In the genomic region with DNA sequence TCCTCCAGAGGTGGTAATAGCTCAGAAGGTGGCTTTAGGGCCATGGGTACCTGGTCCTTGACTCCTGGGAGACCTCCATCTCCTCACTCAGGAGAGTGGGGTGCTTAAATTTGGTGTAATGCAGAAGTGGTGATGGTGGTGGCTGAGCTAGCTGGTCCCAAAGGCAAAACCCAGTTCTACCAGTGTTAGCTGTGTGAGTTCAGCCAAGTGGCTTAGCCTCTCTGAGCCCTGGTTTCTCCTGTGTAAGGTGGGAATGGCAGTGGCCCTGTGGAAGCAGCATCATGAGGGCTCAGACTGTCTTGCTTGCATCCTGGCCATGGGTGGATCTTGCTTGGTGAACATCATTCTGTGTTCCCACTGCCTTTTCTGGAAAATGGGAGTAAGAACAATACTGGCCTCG, we compare ENCODE assay signal across 15 cellular contexts. TPM values are rescaled to one million over a fixed set of nuclear protein-coding genes. Genes with fewer than 3 reads are reported as not detected.
DNase-seq lines count a peak whose midpoint lies in the region; ATAC-seq and TF ChIP-seq lines count a peak whose summit lies in the region.
"Had no signal": no experiment of that assay in that cellular context is flagged by ENCODE, and none has a peak within 500 bp of the region (broad histone marks: within the 10 kb centered on the region; RNA-seq: fewer than 3 reads in every experiment).

No MANE protein-coding gene starts in this region.

- no peaks in the 10 kb centered on the region for H3K9me3 Mint-ChIP-seq in endothelial cell (ENCODE audit: unreplicated experiment)
- no peaks in the 10 kb centered on the region for H3K9me3 Mint-ChIP-seq in type B pancreatic cell
- H3K9me3 Mint-ChIP-seq: activated T-cell treated with anti-CD3 and anti-CD28 coated beads, Interleukin-2, amount 50 U/mL, for 4 hours had no signal

- H3K27me3 ChIP-seq in heart right ventricle (no peaks in the 10 kb centered on the region), osteoblast (ENCODE audit: insufficient read depth, low read length) (no peaks in the 10 kb centered on the region)

- peak overlapping the region; percentile 61 for H3K4me2 ChIP-seq in osteoblast (ENCODE audit: insufficient read depth, low read length)

- TF ChIP-seq CTCF in heart right ventricle (IDR thresholded peaks at IDR 0.05) (no peak), endothelial cell (IDR thresholded peaks at IDR 0.05; ENCODE audit: unreplicated experiment) (no peak), osteoblast (IDR thresholded peaks at IDR 0.05; ENCODE audit: extremely low read depth, low read depth, low read length) (no peak), type B pancreatic cell (conservative IDR thresholded peaks at IDR 0.05) (no peak), foreskin fibroblast (IDR thresholded peaks at IDR 0.05; ENCODE audit: low read depth, low read length) (no peak)

- H3K27ac ChIP-seq in heart right ventricle (peak overlapping the region; percentile 43 to 91 (median 84)), osteoblast (ENCODE audit: low read depth, low read length) (peak overlapping the region; percentile 64)

- WGBS in heart right ventricle, 2 donors = 50 to 59% methylated on average over 1 of the region's 1 CpG

- no peak for ATAC-seq in heart right ventricle
- ATAC-seq in Right ventricle myocardium superior (ENCODE audit: poor library complexity) = no peak
- ATAC-seq in GM18861 (IDR thresholded peaks at IDR 0.05; ENCODE audit: unreplicated experiment) = no peak
- ATAC-seq: activated CD4-positive, alpha-beta T cell treated with anti-CD3 and anti-CD28 coated beads for 36 hours; mucosa of descending colon had no signal

- H3K27me3 Mint-ChIP-seq in endothelial cell (ENCODE audit: unreplicated experiment) = peaks cover 4% of the 10 kb centered on the region
- no peaks in the 10 kb centered on the region for H3K27me3 Mint-ChIP-seq in type B pancreatic cell
- H3K27me3 Mint-ChIP-seq: activated CD4-positive, alpha-beta T cell treated with anti-CD3 and anti-CD28 coated beads for 36 hours had no signal

- H2AFZ ChIP-seq in osteoblast (ENCODE audit: low read length) = no peak overlapping the region

- H3K4me1 Mint-ChIP-seq in endothelial cell (ENCODE audit: unreplicated experiment) (peaks cover 41% of the 10 kb centered on the region), type B pancreatic cell (ENCODE audit: unreplicated experiment) (peaks cover 48% of the 10 kb centered on the region)
- H3K4me1 Mint-ChIP-seq: activated CD4-positive, alpha-beta T cell treated with anti-CD3 and anti-CD28 coated beads for 36 hours had no signal

- H3K4me3 ChIP-seq in heart right ventricle (no peak overlapping the region), osteoblast (ENCODE audit: insufficient read depth, low read length) (peak overlapping the region; percentile 26), foreskin fibroblast (ENCODE audit: low read depth in 1 of 2, low read length in 2 of 2) (peak overlapping the region in 1 of 2 donors; percentile 17)
- H3K4me3 ChIP-seq: mucosa of descending colon had no signal

- peaks cover 12% of the 10 kb centered on the region for H3K36me3 Mint-ChIP-seq in endothelial cell (ENCODE audit: low read depth, unreplicated experiment)
- peaks cover 16% of the 10 kb centered on the region for H3K36me3 Mint-ChIP-seq in type B pancreatic cell

- peaks cover 17% of the 10 kb centered on the region for H3K79me2 ChIP-seq in osteoblast (ENCODE audit: insufficient read depth, low read length)

- H3K4me1 ChIP-seq in heart right ventricle = peaks cover 48 to 100% (median 89%) of the 10 kb centered on the region in 9 donors
- H3K4me1 ChIP-seq in osteoblast (ENCODE audit: insufficient read depth, low read length) = peaks cover 51% of the 10 kb centered on the region

- DNase-seq in heart right ventricle (no peak), Right ventricle myocardium superior (no peak), endothelial cell (ENCODE audit: low spot score) (no peak), osteoblast (ENCODE audit: insufficient read length, low spot score, missing footprints) (no peak), type B pancreatic cell (ENCODE audit: extremely low spot score, unreplicated experiment) (no peak), foreskin fibroblast (no peak), NCI-H2107 (lab: John Stamatoyannopoulos, UW) (no peak)
- DNase-seq: activated CD4-positive, alpha-beta T cell treated with anti-CD3 and anti-CD28 coated beads for 36 hours; activated T-cell treated with anti-CD3 and anti-CD28 coated beads, Interleukin-2, amount 50 U/mL, for 4 hours; T-helper 1 cell had no signal

- H3K27ac Mint-ChIP-seq in endothelial cell (ENCODE audit: unreplicated experiment) (no peak overlapping the region), type B pancreatic cell (peak overlapping the region; percentile 39)
- H3K27ac Mint-ChIP-seq: activated CD4-positive, alpha-beta T cell treated with anti-CD3 and anti-CD28 coated beads for 36 hours had no signal

- H3K9me3 ChIP-seq in heart right ventricle = no peaks in the 10 kb centered on the region
- H3K9me3 ChIP-seq in osteoblast (ENCODE audit: low read depth, low read length) = no peaks in the 10 kb centered on the region
- H3K9me3 ChIP-seq: mucosa of descending colon had no signal

- intact Hi-C loops in heart right ventricle (cut with DNase I) (no loop called here), Right ventricle myocardium superior (cut with DNase I) (no loop called here)

- H3K4me3 Mint-ChIP-seq in endothelial cell (ENCODE audit: unreplicated experiment) (peak overlapping the region; percentile 68), type B pancreatic cell (no peak overlapping the region)
- H3K4me3 Mint-ChIP-seq: activated CD4-positive, alpha-beta T cell treated with anti-CD3 and anti-CD28 coated beads for 36 hours; activated T-cell treated with anti-CD3 and anti-CD28 coated beads, Interleukin-2, amount 50 U/mL, for 4 hours had no signal

- H4K20me1 ChIP-seq in osteoblast (ENCODE audit: insufficient read depth, low read length) = no peaks in the 10 kb centered on the region

- no peaks in the 10 kb centered on the region for H3K36me3 ChIP-seq in heart right ventricle
- no peaks in the 10 kb centered on the region for H3K36me3 ChIP-seq in osteoblast (ENCODE audit: insufficient read depth, low read length)

RNA-seq across cellular contexts. Expression of gene SEMA3F, which starts 9.4 kb away (rescaled TPM):
- total RNA-seq in heart right ventricle (10 to 100 TPM in 5 of 10 donors, 1 to 10 TPM in 5; 5.1 to 37.2 (median 10.2) TPM), Right ventricle myocardium superior (10.8 TPM), endothelial cell (ENCODE audit: unreplicated experiment) (21.3 TPM), osteoblast (5.1 and 16.5 TPM in 2 replicates), type B pancreatic cell (ENCODE audit: low replicate concordance) (41.9 and 48.0 TPM in 2 replicates)
- 10 to 100 TPM; 15.1 to 21.3 TPM for polyA plus RNA-seq in heart right ventricle

RNA-seq across cellular contexts. Expression of gene GNAT1, which starts 26.9 kb away (rescaled TPM):
- not detected for total RNA-seq in heart right ventricle
- polyA plus RNA-seq in heart right ventricle = not detected
- not detected for total RNA-seq in Right ventricle myocardium superior
- 0.59 TPM for total RNA-seq in endothelial cell (ENCODE audit: unreplicated experiment)
- not detected in 2 replicates for total RNA-seq in osteoblast
- total RNA-seq in type B pancreatic cell (ENCODE audit: low replicate concordance) = 0.71 TPM in 1 of 2 replicates, not detected in the other
- total RNA-seq: activated T-cell treated with anti-CD3 and anti-CD28 coated beads, Interleukin-2, amount 50 U/mL, for 4 hours; LHCN-M2; mucosa of descending colon; sciatic nerve; ureter had no signal

RNA-seq across cellular contexts. Expression of gene SLC38A3, which starts 40.6 kb away (rescaled TPM):
- total RNA-seq in heart right ventricle (10 to 100 TPM in 7 of 10 donors, 1 to 10 TPM in 3; 6.2 to 16.4 (median 11.2) TPM), Right ventricle myocardium superior (10.6 TPM), endothelial cell (ENCODE audit: unreplicated experiment) (0.56 TPM), osteoblast (0.29 and 0.36 TPM in 2 replicates), type B pancreatic cell (ENCODE audit: low replicate concordance) (6.0 and 11.0 TPM in 2 replicates)
- polyA plus RNA-seq in heart right ventricle = 10 to 100 TPM in 1 of 2 donors, 1 to 10 TPM in 1; 1.4 to 11.8 TPM
